1 cellular context compared by ENCODE assay signal in the genomic region with DNA sequence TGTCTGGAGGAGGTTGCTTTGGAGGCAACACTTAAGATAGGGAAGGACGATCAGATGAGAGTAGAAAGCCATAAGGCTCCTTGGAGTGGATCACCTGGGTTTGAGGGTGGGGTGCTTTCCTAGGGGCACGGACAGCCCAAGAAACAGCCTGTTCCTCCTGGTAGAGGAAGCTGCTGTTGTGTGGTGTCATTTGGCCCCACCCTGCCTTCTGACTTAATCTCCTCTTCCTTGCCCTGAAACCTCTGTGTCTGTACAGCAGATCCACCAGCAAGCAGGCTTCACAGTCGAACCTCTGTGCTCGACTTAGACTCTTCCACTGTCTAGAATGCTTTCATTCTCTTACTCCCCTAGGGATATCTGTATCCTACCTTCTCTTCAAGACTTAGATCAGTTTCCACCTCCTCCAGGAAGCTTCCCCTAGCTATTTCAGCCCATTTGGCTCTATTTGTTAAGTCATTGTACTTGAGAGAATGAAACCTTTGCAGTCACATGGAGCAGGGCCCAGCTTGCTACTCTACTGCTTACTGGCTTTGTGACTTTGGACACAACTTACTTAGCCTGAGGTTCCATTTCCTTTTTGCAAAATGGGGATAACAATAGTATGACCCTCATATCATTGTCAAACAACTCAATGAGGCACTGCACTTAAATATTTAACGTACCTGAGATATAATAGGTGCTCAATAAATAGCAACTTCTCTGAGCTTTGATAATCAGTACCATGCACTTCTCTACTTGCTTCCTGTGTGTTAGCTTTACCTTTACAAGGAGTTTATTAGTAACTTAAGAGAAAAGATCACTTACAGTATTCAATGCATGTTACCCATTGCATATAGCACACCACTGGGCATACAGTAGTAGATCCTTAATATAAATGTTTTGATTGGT.
TF ChIP-seq lines count a peak whose summit lies in the region.

No MANE protein-coding gene starts in this region.

TF ChIP-seq in GM12878, 131 proteins besides CTCF, POLR2A, EP300 and RAD21:
- TF ChIP-seq EZH2 (IDR thresholded peaks at IDR 0.05; ENCODE audit: borderline replicate concordance, control insufficient read depth, low read depth, low read length) = no peak
- TF ChIP-seq ATF7 (IDR thresholded peaks at IDR 0.05; ENCODE audit: low read depth) = no peak
- TF ChIP-seq EGR1 (IDR thresholded peaks at IDR 0.05; ENCODE audit: borderline replicate concordance in 1 of 2, low read depth in 2 of 2, low read length in 2 of 2) = no peak
- TF ChIP-seq, protein P1, sequence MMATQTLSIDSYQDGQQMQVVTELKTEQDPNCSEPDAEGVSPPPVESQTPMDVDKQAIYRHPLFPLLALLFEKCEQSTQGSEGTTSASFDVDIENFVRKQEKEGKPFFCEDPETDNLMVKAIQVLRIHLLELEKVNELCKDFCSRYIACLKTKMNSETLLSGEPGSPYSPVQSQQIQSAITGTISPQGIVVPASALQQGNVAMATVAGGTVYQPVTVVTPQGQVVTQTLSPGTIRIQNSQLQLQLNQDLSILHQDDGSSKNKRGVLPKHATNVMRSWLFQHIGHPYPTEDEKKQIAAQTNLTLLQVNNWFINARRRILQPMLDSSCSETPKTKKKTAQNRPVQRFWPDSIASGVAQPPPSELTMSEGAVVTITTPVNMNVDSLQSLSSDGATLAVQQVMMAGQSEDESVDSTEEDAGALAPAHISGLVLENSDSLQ (IDR thresholded peaks at IDR 0.05) = no peak
- no peak for TF ChIP-seq ETV6 (conservative IDR thresholded peaks at IDR 0.05 in 1 of 2, IDR thresholded peaks at IDR 0.05 in 1 of 2; ENCODE audit: borderline replicate concordance in 1 of 2, low read depth in 1 of 2)
- no peak for TF ChIP-seq BACH1 (IDR thresholded peaks at IDR 0.05; ENCODE audit: borderline replicate concordance)
- TF ChIP-seq TCF7 (IDR thresholded peaks at IDR 0.05; ENCODE audit: borderline replicate concordance) = no peak
- no peak for TF ChIP-seq SMAD5 (IDR thresholded peaks at IDR 0.05; ENCODE audit: low read depth)
- no peak for TF ChIP-seq GABPA (IDR thresholded peaks at IDR 0.05; ENCODE audit: low read depth)
- TF ChIP-seq PAX8 (IDR thresholded peaks at IDR 0.05) = no peak
- no peak for TF ChIP-seq PML (IDR thresholded peaks at IDR 0.05; ENCODE audit: low read length)
- no peak for TF ChIP-seq POLR2AphosphoS5 (IDR thresholded peaks at IDR 0.05; ENCODE audit: low read length)
- no peak for TF ChIP-seq BCL3 (IDR thresholded peaks at IDR 0.05; ENCODE audit: borderline replicate concordance, insufficient read depth, low read depth, low read length, poor library complexity, severe bottlenecking)
